Comparison of ENCODE assay signal across 7 cellular contexts in the genomic region with DNA sequence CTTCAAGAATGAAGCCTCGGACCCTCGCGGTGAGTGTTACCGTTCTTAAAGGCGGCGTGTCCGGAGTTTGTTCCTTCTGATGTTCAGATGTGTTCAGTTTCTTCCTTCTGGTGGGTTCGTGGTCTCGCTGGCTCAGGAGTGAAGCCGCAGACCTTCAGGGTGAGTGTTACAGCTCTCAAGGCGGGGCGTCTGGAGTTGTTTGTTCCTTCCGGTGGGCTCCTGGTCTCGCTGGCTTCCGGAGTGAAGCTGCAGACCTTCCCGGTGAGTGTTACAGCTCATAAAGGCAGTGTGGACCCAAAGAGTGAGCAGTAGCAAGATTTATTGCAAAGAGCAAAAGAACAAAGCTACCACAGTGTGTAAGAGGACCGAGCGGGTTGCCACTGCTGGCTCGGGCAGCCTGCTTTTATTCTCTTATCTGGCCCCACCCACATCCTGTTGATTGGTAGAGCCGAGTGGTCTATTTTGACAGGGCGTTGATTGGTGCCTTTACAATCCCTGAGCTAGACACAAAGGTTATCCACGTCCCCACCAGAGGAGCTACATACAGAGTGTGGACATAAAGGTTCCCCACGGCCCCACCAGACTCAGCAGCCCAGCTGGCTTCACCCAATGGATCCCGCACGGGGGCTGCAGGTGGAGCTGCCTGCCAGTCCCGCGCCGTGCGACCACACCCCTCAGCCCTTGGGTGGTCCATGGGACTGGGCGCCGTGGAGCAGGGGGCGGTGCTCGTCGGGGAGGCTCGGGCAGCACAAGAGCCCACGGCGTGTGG.
DNase-seq lines count a peak whose midpoint lies in the region; ATAC-seq and TF ChIP-seq lines count a peak whose summit lies in the region.
"Not testable (repeated sequence)": the region's sequence is repeated elsewhere in the genome, so short reads cannot be mapped to it uniquely, and the experiment has no call there.

No MANE protein-coding gene starts in this region.

- not testable (repeated sequence) for H3K27me3 ChIP-seq in DND-41 (ENCODE audit: insufficient read depth, low read length, poor library complexity); H9 (ENCODE audit: insufficient read depth, low read length)

- H3K18ac ChIP-seq in H9 (ENCODE audit: insufficient read length, low read depth, low read length) = not testable (repeated sequence)

- H3K23ac ChIP-seq in H9 (ENCODE audit: insufficient read length, low read depth, low read length) = not testable (repeated sequence)

- H4K91ac ChIP-seq in H9 (ENCODE audit: insufficient read length, low read depth, low read length) = not testable (repeated sequence)

- H4K5ac ChIP-seq in H9 (ENCODE audit: insufficient read length, low read depth, low read length) = not testable (repeated sequence)

- H2AFZ ChIP-seq in DND-41 (ENCODE audit: low read depth, low read length) = peak overlapping the region; percentile 55; the same call in 1 of the 2 replicates
- H2AFZ ChIP-seq in H9 (ENCODE audit: low read length) = not testable (repeated sequence)

- not testable (repeated sequence) for H3K36me3 ChIP-seq in DND-41 (ENCODE audit: insufficient read depth, low read length)

- not testable (repeated sequence) for H3K36me3 Mint-ChIP-seq in H9 (ENCODE audit: insufficient read depth in 1 of 3, low read depth in 3 of 3); activated T-cell treated with anti-CD3 and anti-CD28 coated beads, Interleukin-2, amount 50 U/mL, for 24 hours (ENCODE audit: low read depth); activated naive CD8-positive, alpha-beta T cell treated with anti-CD3 and anti-CD28 coated beads, Interleukin-2, amount 10 ng/mL, durations not matched to agents 7 days and 5 days; naive B cell

- no CpG with 5 or more reads among the region's 37 CpGs for WGBS in H9 (ENCODE audit: extremely low coverage, insufficient read length, low lambda C conversion rate)

- not testable (repeated sequence) for H3K9me3 ChIP-seq in DND-41 (ENCODE audit: insufficient read depth, low read length, severe bottlenecking); H9 (ENCODE audit: control insufficient read depth, low read depth, low read length)

- H2BK5ac ChIP-seq in H9 (ENCODE audit: insufficient read length, low read length) = not testable (repeated sequence)

- not testable (repeated sequence) for H3K4me1 Mint-ChIP-seq in H9; activated T-cell treated with anti-CD3 and anti-CD28 coated beads, Interleukin-2, amount 50 U/mL, for 24 hours (ENCODE audit: low read depth); activated naive CD8-positive, alpha-beta T cell treated with anti-CD3 and anti-CD28 coated beads, Interleukin-2, amount 10 ng/mL, durations not matched to agents 7 days and 5 days; naive B cell

- H3K4me3 Mint-ChIP-seq in H9 = not testable (repeated sequence)
- peak overlapping the region; percentile 62 for H3K4me3 Mint-ChIP-seq in activated T-cell treated with anti-CD3 and anti-CD28 coated beads, Interleukin-2, amount 50 U/mL, for 24 hours
- peak overlapping the region; percentile 7 for H3K4me3 Mint-ChIP-seq in activated naive CD8-positive, alpha-beta T cell treated with anti-CD3 and anti-CD28 coated beads, Interleukin-2, amount 10 ng/mL, durations not matched to agents 7 days and 5 days
- H3K4me3 Mint-ChIP-seq in naive B cell = peak overlapping the region in 6 of 8 donors; percentile 49 to 90 (median 66)

- H4K8ac ChIP-seq in H9 (replicated peaks; ENCODE audit: insufficient read length, low read depth, low read length) = not testable (repeated sequence)

- not testable (repeated sequence) for H3T11ph ChIP-seq in H9 (ENCODE audit: low read length)

- H4K20me1 ChIP-seq in DND-41 (ENCODE audit: insufficient read depth, low read length); H9 (ENCODE audit: control insufficient read depth, insufficient read depth, insufficient read length): not testable (repeated sequence)

- peak overlapping the region; percentile 31 to 57; a peak in 3 of 4 replicates for H3K4me3 ChIP-seq in DND-41 (ENCODE audit: low read depth in 1 of 2, low read length in 2 of 2)

- TF ChIP-seq CTCF in DND-41 (IDR thresholded peaks at IDR 0.05; ENCODE audit: borderline replicate concordance, extremely low read depth, low read length, poor library complexity, severe bottlenecking); H9 (conservative IDR thresholded peaks at IDR 0.05): not testable (repeated sequence)

- not testable (repeated sequence) for H2BK20ac ChIP-seq in H9 (ENCODE audit: low read depth, low read length, poor library complexity, severe bottlenecking)

- not testable (repeated sequence) for H2BK120ac ChIP-seq in H9 (ENCODE audit: low read depth, low read length, poor library complexity, severe bottlenecking)

- ATAC-seq in DND-41 (ENCODE audit: insufficient read depth, low read depth) = peak; percentile 84
- not testable (repeated sequence) for ATAC-seq in activated naive CD8-positive, alpha-beta T cell treated with anti-CD3 and anti-CD28 coated beads, Interleukin-2, amount 10 ng/mL, durations not matched to agents 7 days and 5 days (ENCODE audit: low read depth); naive B cell (ENCODE audit: low read depth in 2 of 2)

- not testable (repeated sequence) for H3K4ac ChIP-seq in H9 (ENCODE audit: low read depth, low read length)

- not testable (repeated sequence) for H3K23me2 ChIP-seq in H9 (ENCODE audit: insufficient read length, low read depth, low read length, poor library complexity, severe bottlenecking)

- H3K27me3 Mint-ChIP-seq in H9 (ENCODE audit: low read depth); activated T-cell treated with anti-CD3 and anti-CD28 coated beads, Interleukin-2, amount 50 U/mL, for 24 hours; activated naive CD8-positive, alpha-beta T cell treated with anti-CD3 and anti-CD28 coated beads, Interleukin-2, amount 10 ng/mL, durations not matched to agents 7 days and 5 days; naive B cell: not testable (repeated sequence)

- peak overlapping the region; percentile 56 for H3K9ac ChIP-seq in DND-41 (ENCODE audit: low read depth, low read length)
- not testable (repeated sequence) for H3K9ac ChIP-seq in H9 (ENCODE audit: extremely low read depth, insufficient read length, low read length)

- H3K14ac ChIP-seq in H9 (ENCODE audit: insufficient read depth, low read length) = not testable (repeated sequence)

- H3K4me2 ChIP-seq in DND-41 (ENCODE audit: insufficient read depth, low read length) = peak overlapping the region; percentile 65
- not testable (repeated sequence) for H3K4me2 ChIP-seq in H9 (ENCODE audit: insufficient read depth, insufficient read length, low read length)

- H3K56ac ChIP-seq in H9 (ENCODE audit: insufficient read length, low read depth, low read length) = not testable (repeated sequence)

- not testable (repeated sequence) for H2BK12ac ChIP-seq in H9 (ENCODE audit: insufficient read length, low read depth, low read length)

- peaks cover 25% of the 10 kb centered on the region for H3K4me1 ChIP-seq in DND-41 (ENCODE audit: insufficient read depth, low read length)
- not testable (repeated sequence) for H3K4me1 ChIP-seq in H9 (ENCODE audit: insufficient read depth, low read length)

- H3K9me3 Mint-ChIP-seq in H9 (peaks cover 1 to 12% of the 10 kb centered on the region in 2 experiments; a peak in 3 of 5 replicates), naive B cell (peaks cover 3 to 41% (median 10%) of the 10 kb centered on the region in 7 donors)
- H3K9me3 Mint-ChIP-seq in activated T-cell treated with anti-CD3 and anti-CD28 coated beads, Interleukin-2, amount 50 U/mL, for 24 hours = peaks cover 30% of the 10 kb centered on the region
- H3K9me3 Mint-ChIP-seq in activated naive CD8-positive, alpha-beta T cell treated with anti-CD3 and anti-CD28 coated beads, Interleukin-2, amount 10 ng/mL, durations not matched to agents 7 days and 5 days = peaks cover 13% of the 10 kb centered on the region

- H3K27ac Mint-ChIP-seq in H9 = peak overlapping the region in 1 of 3 experiments; percentile 74; a peak in 1 of 7 replicates
- H3K27ac Mint-ChIP-seq in activated T-cell treated with anti-CD3 and anti-CD28 coated beads, Interleukin-2, amount 50 U/mL, for 24 hours = peak overlapping the region; percentile 42
- peak overlapping the region; percentile 56 for H3K27ac Mint-ChIP-seq in activated naive CD8-positive, alpha-beta T cell treated with anti-CD3 and anti-CD28 coated beads, Interleukin-2, amount 10 ng/mL, durations not matched to agents 7 days and 5 days
- H3K27ac Mint-ChIP-seq in naive B cell = peak overlapping the region in 1 of 6 donors; percentile 82

- not testable (repeated sequence) for H2BK15ac ChIP-seq in H9 (ENCODE audit: low read depth, low read length)

- H3K79me1 ChIP-seq in H9 (ENCODE audit: insufficient read depth, low read depth, low read length, poor library complexity, severe bottlenecking) = not testable (repeated sequence)

- DNase-seq in DND-41 (peak; percentile 83), H9 (peak; percentile 26), NCI-H1417 treated with DMSO at 0.1 percent for 48 hours (lab: John Stamatoyannopoulos, UW) (peak; percentile 35), UCSD-AML1 (lab: John Stamatoyannopoulos, UW; ENCODE audit: unreplicated experiment) (peak; percentile 8), naive B cell (peak; percentile 17)
- DNase-seq in activated T-cell treated with anti-CD3 and anti-CD28 coated beads, Interleukin-2, amount 50 U/mL, for 24 hours; activated naive CD8-positive, alpha-beta T cell treated with anti-CD3 and anti-CD28 coated beads, Interleukin-2, amount 10 ng/mL, durations not matched to agents 7 days and 5 days: not testable (repeated sequence)

- H3K79me2 ChIP-seq in DND-41 (ENCODE audit: insufficient read depth, low read length); H9 (ENCODE audit: insufficient read depth, low read length): not testable (repeated sequence)

- H2AK5ac ChIP-seq in H9 (ENCODE audit: insufficient read length, low read length) = not testable (repeated sequence)

- POLR2A ChIA-PET in activated naive CD8-positive, alpha-beta T cell treated with anti-CD3 and anti-CD28 coated beads, Interleukin-2, amount 10 ng/mL, durations not matched to agents 7 days and 5 days (lab: Charles Lee) = not testable (repeated sequence)

- H3K27ac ChIP-seq in DND-41 (ENCODE audit: low read length) = peak overlapping the region; percentile 82
- not testable (repeated sequence) for H3K27ac ChIP-seq in H9 (ENCODE audit: insufficient read length, low read depth, low read length)
